In the genomic region with DNA sequence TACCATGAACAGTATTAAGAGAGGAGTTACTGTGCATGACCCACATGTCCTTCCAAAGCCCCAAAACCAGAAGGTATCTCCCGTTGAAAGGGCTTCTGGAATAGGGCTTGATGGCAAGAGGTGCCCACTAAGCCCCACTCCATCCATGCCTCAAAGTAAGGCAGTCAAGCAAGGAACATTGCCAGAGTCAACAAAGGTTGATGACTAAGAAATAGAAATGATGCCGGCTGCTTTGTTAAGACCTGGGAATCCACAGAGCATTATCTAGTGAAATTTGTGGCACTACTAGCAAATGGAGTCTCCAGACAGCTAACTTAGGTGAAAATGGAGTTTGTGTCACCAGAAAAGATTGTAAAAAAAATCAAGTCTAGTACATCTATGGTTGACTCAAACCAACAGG, we compare ENCODE assay signal across 1 cellular context.
TF ChIP-seq lines count a peak whose summit lies in the region.

No MANE protein-coding gene starts in this region.

TF ChIP-seq in SK-N-SH, 30 proteins besides CTCF, POLR2A, EP300 and RAD21 (continued from another document):
- TF ChIP-seq, protein P1, sequence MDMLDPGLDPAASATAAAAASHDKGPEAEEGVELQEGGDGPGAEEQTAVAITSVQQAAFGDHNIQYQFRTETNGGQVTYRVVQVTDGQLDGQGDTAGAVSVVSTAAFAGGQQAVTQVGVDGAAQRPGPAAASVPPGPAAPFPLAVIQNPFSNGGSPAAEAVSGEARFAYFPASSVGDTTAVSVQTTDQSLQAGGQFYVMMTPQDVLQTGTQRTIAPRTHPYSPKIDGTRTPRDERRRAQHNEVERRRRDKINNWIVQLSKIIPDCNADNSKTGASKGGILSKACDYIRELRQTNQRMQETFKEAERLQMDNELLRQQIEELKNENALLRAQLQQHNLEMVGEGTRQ (IDR thresholded peaks at IDR 0.05; ENCODE audit: borderline replicate concordance, low read depth, low read length): no peak
TF ChIP-seq in SK-N-SH: peak in this region for 1.
